In genomic region chr9:99266136-99267023, GRCh38 we compare ENCODE assay signal across 1 cellular context.
TF ChIP-seq lines count a peak whose summit lies in the region.

No MANE protein-coding gene starts in this region.

TF ChIP-seq in HepG2, 621 proteins besides CTCF, POLR2A, EP300 and RAD21 (continued from another document and continues in another):
- TF ChIP-seq ZHX2 (IDR thresholded peaks at IDR 0.05; ENCODE audit: low read depth): no peak
- no peak for TF ChIP-seq ZHX2 (CRISPR knock-in tag; IDR thresholded peaks at IDR 0.05; ENCODE audit: borderline replicate concordance)
- no peak for TF ChIP-seq ZNF343 (CRISPR knock-in tag; IDR thresholded peaks at IDR 0.05)
- no peak for TF ChIP-seq MED8 (CRISPR knock-in tag; IDR thresholded peaks at IDR 0.05; ENCODE audit: insufficient replicate concordance)
- TF ChIP-seq MXD3 (CRISPR knock-in tag; IDR thresholded peaks at IDR 0.05): 0 out of 2 replicates have a peak, but pooled peaks have one; percentile 44
- 0 out of 2 replicates have a peak, but pooled peaks have one; percentile 28 for TF ChIP-seq SMARCC2 (IDR thresholded peaks at IDR 0.05)
- TF ChIP-seq ZSCAN22 (CRISPR knock-in tag; IDR thresholded peaks at IDR 0.05): no peak
- TF ChIP-seq CCAR2 (optimal IDR thresholded peaks at IDR 0.05; ENCODE audit: low read depth, low read length): no peak
- peak; percentile 32; the same call in 1 of the 2 replicates for TF ChIP-seq HMGXB3 (CRISPR knock-in tag; IDR thresholded peaks at IDR 0.05; ENCODE audit: borderline replicate concordance)
- TF ChIP-seq THAP7 (CRISPR knock-in tag; IDR thresholded peaks at IDR 0.05): no peak
- TF ChIP-seq ZNF776 (CRISPR knock-in tag; IDR thresholded peaks at IDR 0.05): no peak
- peak; percentile 75; the same call in 1 of the 2 replicates for TF ChIP-seq GFI1 (CRISPR knock-in tag; IDR thresholded peaks at IDR 0.05; ENCODE audit: borderline replicate concordance)
- no peak for TF ChIP-seq ZNF136 (CRISPR knock-in tag; IDR thresholded peaks at IDR 0.05; ENCODE audit: low read depth)
- TF ChIP-seq ZBTB1 (CRISPR knock-in tag; IDR thresholded peaks at IDR 0.05; ENCODE audit: borderline replicate concordance): no peak
- TF ChIP-seq ZNF557 (CRISPR knock-in tag; IDR thresholded peaks at IDR 0.05): no peak
- no peak for TF ChIP-seq NFE2 (CRISPR knock-in tag; IDR thresholded peaks at IDR 0.05)
- TF ChIP-seq BCL3 (CRISPR knock-in tag; IDR thresholded peaks at IDR 0.05): no peak
- TF ChIP-seq USF2 (IDR thresholded peaks at IDR 0.05; ENCODE audit: low read depth, low read length): peak; percentile 23; the same call in 1 of the 2 replicates
- peak; percentile 61; the same call in 1 of the 2 replicates for TF ChIP-seq USF2 (CRISPR knock-in tag; IDR thresholded peaks at IDR 0.05; ENCODE audit: borderline replicate concordance)
- TF ChIP-seq PLRG1 (conservative IDR thresholded peaks at IDR 0.05): no peak
- peak; percentile 63 for TF ChIP-seq FOXP4 (CRISPR knock-in tag; IDR thresholded peaks at IDR 0.05)
- no peak for TF ChIP-seq SAFB2 (CRISPR knock-in tag; IDR thresholded peaks at IDR 0.05; ENCODE audit: borderline replicate concordance, low read depth)
- peak; percentile 88 for TF ChIP-seq ZMYM4 (CRISPR knock-in tag; IDR thresholded peaks at IDR 0.05)
- peak; percentile 44; the same call in 1 of the 2 replicates for TF ChIP-seq HMG20A (CRISPR knock-in tag; IDR thresholded peaks at IDR 0.05; ENCODE audit: borderline replicate concordance)
- TF ChIP-seq ZNF501 (CRISPR knock-in tag; IDR thresholded peaks at IDR 0.05): peak; percentile 70
- peak; percentile 41 for TF ChIP-seq TBL1XR1 (IDR thresholded peaks at IDR 0.05; ENCODE audit: borderline replicate concordance, low read length, partially characterized antibody)
- TF ChIP-seq ZSCAN21 (CRISPR knock-in tag; IDR thresholded peaks at IDR 0.05; ENCODE audit: borderline replicate concordance): no peak
- 0 out of 2 replicates have a peak, but pooled peaks have one; percentile 46 for TF ChIP-seq ZNF563 (CRISPR knock-in tag; IDR thresholded peaks at IDR 0.05)
- TF ChIP-seq ETV5 (CRISPR knock-in tag; IDR thresholded peaks at IDR 0.05; ENCODE audit: borderline replicate concordance): 0 out of 2 replicates have a peak, but pooled peaks have one; percentile 11
- TF ChIP-seq YEATS2 (CRISPR knock-in tag; IDR thresholded peaks at IDR 0.05; ENCODE audit: borderline replicate concordance): peak; percentile 55; the same call in 1 of the 2 replicates
- TF ChIP-seq ZMYM3 (CRISPR knock-in tag; IDR thresholded peaks at IDR 0.05): no peak; the same call in 1 of the 2 replicates
- no peak for TF ChIP-seq AGO1 (IDR thresholded peaks at IDR 0.05; ENCODE audit: low read depth, low read length, poor library complexity, severe bottlenecking)
- TF ChIP-seq ATF4 (CRISPR knock-in tag; IDR thresholded peaks at IDR 0.05): no peak
- no peak for TF ChIP-seq ZNF441 (CRISPR knock-in tag; IDR thresholded peaks at IDR 0.05; ENCODE audit: borderline replicate concordance)
- peak; percentile 76; the same call in 1 of the 2 replicates for TF ChIP-seq REPIN1 (CRISPR knock-in tag; IDR thresholded peaks at IDR 0.05; ENCODE audit: borderline replicate concordance, low read depth)
- TF ChIP-seq ARID5B (CRISPR knock-in tag; IDR thresholded peaks at IDR 0.05): peak; percentile 78
